22 cellular contexts compared by ENCODE assay signal in the genomic region with DNA sequence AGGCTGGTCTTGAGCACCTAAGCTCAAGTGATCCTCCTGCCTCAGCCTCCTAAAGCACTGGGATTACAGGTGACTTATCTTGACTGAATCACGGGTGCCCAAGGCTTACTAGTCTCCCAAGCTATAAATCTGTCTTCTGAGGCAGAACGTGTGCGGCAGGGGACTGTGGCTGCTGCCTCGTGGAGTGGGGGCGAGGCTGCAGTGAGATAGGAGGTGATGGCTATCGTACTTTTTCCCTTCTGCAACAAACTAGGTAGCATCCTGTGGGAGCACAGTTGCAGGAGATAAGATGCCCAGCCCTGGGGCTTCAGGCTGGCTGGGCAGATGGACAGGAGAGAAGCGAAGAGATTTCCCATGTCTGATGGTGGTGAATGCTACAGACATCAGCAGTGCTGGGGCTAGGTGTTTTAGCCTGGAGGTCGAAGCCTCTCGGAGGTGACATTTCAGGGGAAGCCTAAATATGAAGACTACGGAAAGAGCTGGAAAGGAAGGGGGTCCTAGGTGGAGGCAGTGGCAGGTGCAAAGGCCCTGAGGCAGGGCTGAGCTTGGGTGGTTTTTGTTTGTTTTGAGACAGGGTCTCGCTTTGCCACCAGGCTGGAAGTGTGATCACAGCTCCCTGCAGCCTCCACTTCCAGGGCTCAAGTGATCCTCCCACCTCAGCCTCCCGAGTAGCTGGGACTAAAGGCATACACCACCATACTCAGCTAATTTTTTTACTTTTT. TPM values are rescaled to one million over a fixed set of nuclear protein-coding genes. Genes with fewer than 3 reads are reported as not detected.
"Had no signal": no experiment of that assay in that cellular context is flagged by ENCODE, and none has a peak within 500 bp of the region (broad histone marks: within the 10 kb centered on the region; RNA-seq: fewer than 3 reads in every experiment).

No MANE protein-coding gene starts in this region.

- H3K27ac Mint-ChIP-seq: endodermal cell, mesothelial cell of epicardium had no signal

- H3K4me1 Mint-ChIP-seq: endodermal cell, mesothelial cell of epicardium had no signal

- H3K36me3 ChIP-seq: gastrocnemius medialis, heart left ventricle, lower lobe of right lung, ovary, right lobe of liver, transverse colon had no signal

- H3K27ac ChIP-seq: gastrocnemius medialis, heart left ventricle, lower lobe of right lung, ovary, right lobe of liver, transverse colon had no signal

- H3K27me3 ChIP-seq: ovary, right lobe of liver had no signal

- H3K9me3 Mint-ChIP-seq: activated T-cell treated with anti-CD3 and anti-CD28 coated beads, Interleukin-2, amount 50 U/mL, for 72 hours; endodermal cell; mesothelial cell of epicardium had no signal

- H3K36me3 Mint-ChIP-seq: mesothelial cell of epicardium had no signal

- H3K4me3 ChIP-seq: gastrocnemius medialis, heart left ventricle, lower lobe of right lung, ovary, right lobe of liver, smooth muscle cell, transverse colon had no signal

- FAIRE-seq: astrocyte had no signal

- H3K4me1 ChIP-seq: gastrocnemius medialis had no signal

- DNase-seq: activated CD8-positive, alpha-beta memory T cell treated with anti-CD3 and anti-CD28 coated beads, Interleukin-2, amount 50 U/mL, for 48 hours; activated gamma-delta T cell treated with Interleukin-2 at 50 U/mL for 16 hours; activated T-cell treated with anti-CD3 and anti-CD28 coated beads, Interleukin-2, amount 50 U/mL, for 72 hours; endodermal cell; erythroblast; gastrocnemius medialis; heart left ventricle; left colon; ovary; right lobe of liver; stimulated activated CD4-positive, alpha-beta T cell treated with anti-CD3 and anti-CD28 coated beads, Interleukin-4, amount 100 ng/mL, for 4 hours; stimulated activated CD8-positive, alpha-beta memory T cell treated with anti-CD3 and anti-CD28 coated beads, Interleukin-4, amount 100 ng/mL, for 48 hours; stimulated activated naive CD8-positive, alpha-beta T cell treated with anti-CD3 and anti-CD28 coated beads, Interleukin-15, Interleukin-2, amounts not matched to agents 100 U/mL and 50 U/mL, for 24 hours; transverse colon had no signal

- ATAC-seq: gastrocnemius medialis; left colon; stimulated activated naive CD8-positive, alpha-beta T cell treated with anti-CD3 and anti-CD28 coated beads, Interleukin-15, Interleukin-2, amounts not matched to agents 100 U/mL and 50 U/mL, for 24 hours had no signal

- H3K4me3 Mint-ChIP-seq: endodermal cell, mesothelial cell of epicardium had no signal

- H3K9me3 ChIP-seq: gastrocnemius medialis, heart left ventricle, lower lobe of right lung, ovary, right lobe of liver, transverse colon had no signal

- H3K4me2 ChIP-seq: smooth muscle cell had no signal

RNA-seq across cellular contexts. Expression of a gene that starts 7.4 kb away (rescaled TPM):
- total RNA-seq: heart left ventricle, mesothelial cell of epicardium, myocyte, pulmonary artery endothelial cell, SK-MEL-5 had no signal
- polyA plus RNA-seq: heart left ventricle, smooth muscle cell had no signal

RNA-seq across cellular contexts. Expression of a gene that starts 19.0 kb away (rescaled TPM):
- total RNA-seq: astrocyte, dermis microvascular lymphatic vessel endothelial cell, gastrocnemius medialis, left colon, lower lobe of right lung, myocyte, pulmonary artery endothelial cell, right lobe of liver, SK-MEL-5, transverse colon had no signal
- polyA plus RNA-seq: heart left ventricle had no signal

RNA-seq across cellular contexts. Expression of a gene that starts 45.5 kb away (rescaled TPM):
- total RNA-seq: myocyte had no signal

RNA-seq across cellular contexts. Expression of a gene that starts 51.0 kb away (rescaled TPM):
- total RNA-seq: myocyte had no signal
